Comparison of ENCODE assay signal across 2 cellular contexts in the genomic region with DNA sequence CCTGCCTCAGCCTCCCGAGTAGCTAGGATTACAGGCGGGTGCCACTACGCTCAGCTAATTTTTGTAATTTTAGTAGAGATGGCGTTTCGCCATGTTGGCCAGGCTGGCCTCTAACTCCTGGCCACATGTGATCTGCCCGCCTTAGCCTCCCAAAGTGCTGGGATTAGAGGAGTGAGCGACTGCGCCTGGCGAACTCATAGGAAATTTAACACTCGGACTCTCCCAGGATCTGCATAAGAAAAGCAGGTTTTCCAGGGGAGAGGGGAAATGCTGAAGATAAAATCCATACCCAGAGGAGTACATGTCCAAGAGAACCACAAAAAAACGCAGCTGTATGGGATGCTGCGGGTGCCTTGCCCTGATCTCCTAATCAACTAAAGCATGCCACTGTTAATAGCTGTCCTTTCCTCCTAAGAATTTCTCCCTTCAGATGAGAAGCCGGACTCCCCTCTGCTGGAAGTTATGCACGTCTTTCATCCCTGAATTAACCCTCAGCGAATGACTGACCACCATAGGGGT.
TF ChIP-seq lines count a peak whose summit lies in the region.

No MANE protein-coding gene starts in this region.

TF ChIP-seq in GM23338, 12 proteins besides CTCF, POLR2A, EP300 and RAD21:
- TF ChIP-seq CREB1 (CRISPR knock-in tag; IDR thresholded peaks at IDR 0.05; ENCODE audit: low read depth), result no peak
- no peak for TF ChIP-seq NANOG (IDR thresholded peaks at IDR 0.05; ENCODE audit: borderline replicate concordance)
- TF ChIP-seq EZH2 (IDR thresholded peaks at IDR 0.05; ENCODE audit: low read depth, unreplicated experiment), result no peak
- no peak for TF ChIP-seq STAT1 (IDR thresholded peaks at IDR 0.05; ENCODE audit: unreplicated experiment)
- TF ChIP-seq ZNF114 (CRISPR knock-in tag; IDR thresholded peaks at IDR 0.05), result no peak
- TF ChIP-seq, protein P1, sequence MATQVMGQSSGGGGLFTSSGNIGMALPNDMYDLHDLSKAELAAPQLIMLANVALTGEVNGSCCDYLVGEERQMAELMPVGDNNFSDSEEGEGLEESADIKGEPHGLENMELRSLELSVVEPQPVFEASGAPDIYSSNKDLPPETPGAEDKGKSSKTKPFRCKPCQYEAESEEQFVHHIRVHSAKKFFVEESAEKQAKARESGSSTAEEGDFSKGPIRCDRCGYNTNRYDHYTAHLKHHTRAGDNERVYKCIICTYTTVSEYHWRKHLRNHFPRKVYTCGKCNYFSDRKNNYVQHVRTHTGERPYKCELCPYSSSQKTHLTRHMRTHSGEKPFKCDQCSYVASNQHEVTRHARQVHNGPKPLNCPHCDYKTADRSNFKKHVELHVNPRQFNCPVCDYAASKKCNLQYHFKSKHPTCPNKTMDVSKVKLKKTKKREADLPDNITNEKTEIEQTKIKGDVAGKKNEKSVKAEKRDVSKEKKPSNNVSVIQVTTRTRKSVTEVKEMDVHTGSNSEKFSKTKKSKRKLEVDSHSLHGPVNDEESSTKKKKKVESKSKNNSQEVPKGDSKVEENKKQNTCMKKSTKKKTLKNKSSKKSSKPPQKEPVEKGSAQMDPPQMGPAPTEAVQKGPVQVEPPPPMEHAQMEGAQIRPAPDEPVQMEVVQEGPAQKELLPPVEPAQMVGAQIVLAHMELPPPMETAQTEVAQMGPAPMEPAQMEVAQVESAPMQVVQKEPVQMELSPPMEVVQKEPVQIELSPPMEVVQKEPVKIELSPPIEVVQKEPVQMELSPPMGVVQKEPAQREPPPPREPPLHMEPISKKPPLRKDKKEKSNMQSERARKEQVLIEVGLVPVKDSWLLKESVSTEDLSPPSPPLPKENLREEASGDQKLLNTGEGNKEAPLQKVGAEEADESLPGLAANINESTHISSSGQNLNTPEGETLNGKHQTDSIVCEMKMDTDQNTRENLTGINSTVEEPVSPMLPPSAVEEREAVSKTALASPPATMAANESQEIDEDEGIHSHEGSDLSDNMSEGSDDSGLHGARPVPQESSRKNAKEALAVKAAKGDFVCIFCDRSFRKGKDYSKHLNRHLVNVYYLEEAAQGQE (IDR thresholded peaks at IDR 0.05; ENCODE audit: unreplicated experiment), result no peak
- TF ChIP-seq, protein P2, sequence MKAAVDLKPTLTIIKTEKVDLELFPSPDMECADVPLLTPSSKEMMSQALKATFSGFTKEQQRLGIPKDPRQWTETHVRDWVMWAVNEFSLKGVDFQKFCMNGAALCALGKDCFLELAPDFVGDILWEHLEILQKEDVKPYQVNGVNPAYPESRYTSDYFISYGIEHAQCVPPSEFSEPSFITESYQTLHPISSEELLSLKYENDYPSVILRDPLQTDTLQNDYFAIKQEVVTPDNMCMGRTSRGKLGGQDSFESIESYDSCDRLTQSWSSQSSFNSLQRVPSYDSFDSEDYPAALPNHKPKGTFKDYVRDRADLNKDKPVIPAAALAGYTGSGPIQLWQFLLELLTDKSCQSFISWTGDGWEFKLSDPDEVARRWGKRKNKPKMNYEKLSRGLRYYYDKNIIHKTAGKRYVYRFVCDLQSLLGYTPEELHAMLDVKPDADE (IDR thresholded peaks at IDR 0.05), result no peak

TF ChIP-seq in H1, 55 proteins besides CTCF, POLR2A, EP300 and RAD21:
- no peak for TF ChIP-seq CHD2 (IDR thresholded peaks at IDR 0.05; ENCODE audit: low read length)
- TF ChIP-seq, protein P3, sequence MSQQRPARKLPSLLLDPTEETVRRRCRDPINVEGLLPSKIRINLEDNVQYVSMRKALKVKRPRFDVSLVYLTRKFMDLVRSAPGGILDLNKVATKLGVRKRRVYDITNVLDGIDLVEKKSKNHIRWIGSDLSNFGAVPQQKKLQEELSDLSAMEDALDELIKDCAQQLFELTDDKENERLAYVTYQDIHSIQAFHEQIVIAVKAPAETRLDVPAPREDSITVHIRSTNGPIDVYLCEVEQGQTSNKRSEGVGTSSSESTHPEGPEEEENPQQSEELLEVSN (IDR thresholded peaks at IDR 0.05), result peak; percentile 21; the same call in 1 of the 2 replicates
